Comparison of ENCODE assay signal across 12 cellular contexts in genomic region chr3:194711913-194712312, GRCh38. TPM values are rescaled to one million over a fixed set of nuclear protein-coding genes. Genes with fewer than 3 reads are reported as not detected.
DNase-seq lines count a peak whose midpoint lies in the region; ATAC-seq and TF ChIP-seq lines count a peak whose summit lies in the region.
"Had no signal": no experiment of that assay in that cellular context is flagged by ENCODE, and none has a peak within 500 bp of the region (broad histone marks: within the 10 kb centered on the region; RNA-seq: fewer than 3 reads in every experiment).

No MANE protein-coding gene starts in this region.

- CTCF ChIA-PET in PC-3 (lab: Charles Lee), result no interaction called here

- H3K27me3 ChIP-seq in PC-3 (ENCODE audit: low read length), result no peaks in the 10 kb centered on the region
- H3K27me3 ChIP-seq: upper lobe of right lung had no signal

- H3K4me3 ChIP-seq in PC-3 (ENCODE audit: low read length), result no peak overlapping the region
- no peak overlapping the region for H3K4me3 ChIP-seq in epithelial cell of esophagus (ENCODE audit: low read length)
- H3K4me3 ChIP-seq: upper lobe of right lung had no signal

- intact Hi-C loops in PC-3 (cut with micrococcal nuclease), result no loop called here

- POLR2A ChIA-PET in PC-3 (lab: Charles Lee; ENCODE audit: unreplicated experiment), result interaction anchor here (0.6 to 0.8 kb wide), 2 partner anchors 11 to 623 kb away, joined by 3 read pairs; no protein-coding TSS in a partner anchor

- H3K79me2 ChIP-seq in PC-3 (ENCODE audit: low read length), result no peaks in the 10 kb centered on the region

- H3K27me3 Mint-ChIP-seq in nephron (ENCODE audit: low read depth), result peaks cover 1% of the 10 kb centered on the region

- no peaks in the 10 kb centered on the region for H3K9me2 ChIP-seq in PC-3 (replicated peaks; ENCODE audit: low read length)

- peak overlapping the region in 1 of 3 experiments; percentile 47 for H3K4me3 Mint-ChIP-seq in nephron

- no peak overlapping the region for H2AFZ ChIP-seq in PC-3 (ENCODE audit: low read length)

- peak overlapping the region; percentile 45 for H3K9ac ChIP-seq in PC-3 (ENCODE audit: low read length)

- H4K20me1 ChIP-seq in PC-3 (ENCODE audit: low read length), result no peaks in the 10 kb centered on the region

- H3K27ac Mint-ChIP-seq in nephron, result peak overlapping the region in 2 of 3 experiments; percentile 40 to 48

- no peaks in the 10 kb centered on the region for H3K36me3 ChIP-seq in PC-3 (ENCODE audit: low read depth, low read length)
- H3K36me3 ChIP-seq: upper lobe of right lung had no signal

- H3K9me3 ChIP-seq in PC-3 (ENCODE audit: low read length), result no peaks in the 10 kb centered on the region
- H3K9me3 ChIP-seq: upper lobe of right lung had no signal

- H3K36me3 Mint-ChIP-seq in nephron (ENCODE audit: low read depth), result no peaks in the 10 kb centered on the region

- TF ChIP-seq CTCF in PC-3 (conservative IDR thresholded peaks at IDR 0.05; ENCODE audit: low read depth, low read length) (peak; percentile 33; the same call in 1 of the 2 replicates), epithelial cell of esophagus (IDR thresholded peaks at IDR 0.05; ENCODE audit: insufficient read depth, low read depth, low read length, missing control alignments) (no peak), nephron (IDR thresholded peaks at IDR 0.05; ENCODE audit: unreplicated experiment in 3 of 3) (no peak)

- BruUV-seq in PC-3 (replicated peaks; lab: Mats Ljungman, UMichigan), result no TSS peak

- peak overlapping the region; percentile 61 for H3K27ac ChIP-seq in PC-3 (ENCODE audit: low read length)
- H3K27ac ChIP-seq: upper lobe of right lung had no signal

- ATAC-seq in PC-3, result peak; percentile 91
- no peak for ATAC-seq in GM18519 (IDR thresholded peaks at IDR 0.05; ENCODE audit: low FRiP score, unreplicated experiment)
- ATAC-seq: upper lobe of right lung had no signal

- H3K4me1 Mint-ChIP-seq in nephron, result peaks cover 20% of the 10 kb centered on the region

- peaks cover 18% of the 10 kb centered on the region for H3K4me1 ChIP-seq in PC-3 (ENCODE audit: insufficient read depth, low read length)
- H3K4me1 ChIP-seq: upper lobe of right lung had no signal

- peak overlapping the region; percentile 42; the same call in 1 of the 2 replicates for H3K4me2 ChIP-seq in PC-3 (ENCODE audit: low read length)

- H3F3A ChIP-seq in PC-3 (ENCODE audit: low read length, unreplicated experiment), result no peaks in the 10 kb centered on the region

- peaks cover 3% of the 10 kb centered on the region for H3K9me3 Mint-ChIP-seq in nephron

- peak; percentile 99 for DNase-seq in EH (ENCODE audit: low read depth)
- peak; percentile 96 for DNase-seq in PC-3
- DNase-seq in epithelial cell of esophagus (ENCODE audit: low read depth), result peak; percentile 97
- DNase-seq in activated T-cell treated with anti-CD3 and anti-CD28 coated beads, Interleukin-2, amount 50 U/mL, for 48 hours, result no peak
- DNase-seq in NCI-H345 (lab: John Stamatoyannopoulos, UW), result no peak
- no peak for DNase-seq in KG1 (lab: John Stamatoyannopoulos, UW)
- DNase-seq: DND-41; NCI-H1436 treated with DMSO at 0.1 percent for 48 hours; stimulated activated CD4-positive, alpha-beta T cell treated with anti-CD3 and anti-CD28 coated beads, Interleukin-4, amount 100 ng/mL, for 24 hours; upper lobe of right lung had no signal

RNA-seq across cellular contexts. Expression of gene FAM43A, which starts 26.2 kb away (rescaled TPM):
- 59.8 and 73.8 TPM in 2 replicates for total RNA-seq in PC-3 (2014; rRNA removed)

RNA-seq across cellular contexts. Expression of gene LSG1, which starts 39.9 kb away (rescaled TPM):
- 83.8 and 102 TPM in 2 replicates for total RNA-seq in PC-3 (2014; rRNA removed)

Comparison
In these comparisons a context has a peak if more than half of its experiments do, and no peak if none do; other contexts are left out.
1. DNase-seq: peak in EH (single experiment), PC-3 (single experiment) and epithelial cell of esophagus (single experiment); none in activated T-cell treated with anti-CD3 and anti-CD28 coated beads, Interleukin-2, amount 50 U/mL, for 48 hours (0 of 2), NCI-H345 (single experiment) and KG1 (single experiment).